Comparison of ENCODE assay signal across 8 cellular contexts in genomic region chr20:219290-220115, GRCh38. TPM values are rescaled to one million over a fixed set of nuclear protein-coding genes. Genes with fewer than 3 reads are reported as not detected.
DNase-seq lines count a peak whose midpoint lies in the region; ATAC-seq, FAIRE-seq and TF ChIP-seq lines count a peak whose summit lies in the region.

No MANE protein-coding gene starts in this region.

- no peak for TF ChIP-seq POLR2A in GM12878 (IDR thresholded peaks at IDR 0.05; ENCODE audit: low read depth, low read length)

- H3K27me3 ChIP-seq in MM.1S (replicated peaks; ENCODE audit: insufficient read depth, low read length) = no peaks in the 10 kb centered on the region
- no peaks in the 10 kb centered on the region for H3K27me3 ChIP-seq in GM12878 (replicated peaks in 1 of 2; ENCODE audit: control insufficient read depth in 2 of 2, insufficient read depth in 2 of 2, low read length in 1 of 2)
- peaks cover 6 to 49% of the 10 kb centered on the region in 2 experiments for H3K27me3 ChIP-seq in mesenchymal stem cell (ENCODE audit: control insufficient read depth in 1 of 2, insufficient read depth in 1 of 2, low read length in 2 of 2)

- DNase-seq in EL (peak; percentile 8), MM.1S (no peak), GM12878 (ENCODE audit: low read depth, low spot score) (no peak), mesenchymal stem cell (peak; percentile 26), ecto neural progenitor cell (ENCODE audit: low spot score) (no peak), HK-2 (ENCODE audit: unreplicated experiment) (no peak)
- DNase-seq in stimulated activated CD4-positive, alpha-beta T cell treated with anti-CD3 and anti-CD28 coated beads, Interleukin-4, amount 100 ng/mL, for 24 hours = no peak

- no peak overlapping the region for H2BK5ac ChIP-seq in mesenchymal stem cell (ENCODE audit: low read depth, low read length, poor library complexity, severe bottlenecking)

- intact Hi-C loops in GM12878 (cut with micrococcal nuclease; ENCODE audit: unreplicated experiment) = no loop called here

- SMC1A ChIA-PET in GM12878 (lab: Charles Lee; ENCODE audit: uncharacterized antibody, unreplicated experiment) = interaction anchor here (0.5 kb wide), 1 partner anchor 123 kb away, joined by 3 read pairs; no protein-coding TSS in a partner anchor

- POLR2A ChIA-PET in GM12878 (lab: Charles Lee) = no interaction called here

- H2AK5ac ChIP-seq in mesenchymal stem cell (ENCODE audit: low read length, severe bottlenecking) = no peak overlapping the region

- H3K4me1 ChIP-seq in MM.1S (ENCODE audit: low read length) (no peaks in the 10 kb centered on the region), GM12878 (ENCODE audit: control insufficient read depth, insufficient read depth, low read length) (no peaks in the 10 kb centered on the region), mesenchymal stem cell (ENCODE audit: control insufficient read depth, insufficient read depth, low read depth, low read length) (no peaks in the 10 kb centered on the region)

- H3K4me2 ChIP-seq in MM.1S (ENCODE audit: low read depth, low read length) = no peak overlapping the region
- no peak overlapping the region for H3K4me2 ChIP-seq in GM12878 (ENCODE audit: control insufficient read depth, insufficient read depth)
- H3K4me2 ChIP-seq in mesenchymal stem cell (ENCODE audit: low read length, poor library complexity, severe bottlenecking) = no peak overlapping the region

- no TSS peak for BruUV-seq in GM12878 (replicated peaks; lab: Mats Ljungman, UMichigan)

- no peak overlapping the region for H3K18ac ChIP-seq in mesenchymal stem cell (ENCODE audit: low read depth in 1 of 2, low read length in 2 of 2)

- no peaks in the 10 kb centered on the region for H3K9me2 ChIP-seq in MM.1S (replicated peaks; ENCODE audit: insufficient read depth, low read length)

- no peaks in the 10 kb centered on the region for H3K9me3 ChIP-seq in MM.1S (replicated peaks; ENCODE audit: insufficient read depth, low read length)
- H3K9me3 ChIP-seq in GM12878 (replicated peaks; ENCODE audit: control insufficient read depth, insufficient read depth, low read length) = no peaks in the 10 kb centered on the region
- no peaks in the 10 kb centered on the region for H3K9me3 ChIP-seq in mesenchymal stem cell (ENCODE audit: control insufficient read depth, low read length)

- CTCF ChIA-PET in GM12878 (lab: Yijun Ruan, JAX) = interaction anchor here (1.0 to 1.4 kb wide), 6 partner anchors 11 to 115 kb away, joined by 3 to 7 read pairs (median 4); no protein-coding TSS in a partner anchor

- TF ChIP-seq CTCF in MM.1S (IDR thresholded peaks at IDR 0.05; ENCODE audit: low read length) = peak; percentile 47
- TF ChIP-seq CTCF in GM12878 (IDR thresholded peaks at IDR 0.05 in 2 of 3, conservative IDR thresholded peaks at IDR 0.05 in 1 of 3; ENCODE audit: control insufficient read depth in 2 of 3, extremely low read depth in 1 of 3, insufficient read depth in 1 of 3, low read depth in 3 of 3, low read length in 3 of 3) = peak; percentile 26 to 34 (median 29); a peak in 4 of 6 replicates

- H3K79me2 ChIP-seq in MM.1S (ENCODE audit: low read length) (no peaks in the 10 kb centered on the region), GM12878 (ENCODE audit: control insufficient read depth, insufficient read depth, low read length) (no peaks in the 10 kb centered on the region)

- no peak overlapping the region for H4K8ac ChIP-seq in mesenchymal stem cell (ENCODE audit: low read length)

- RAD21 ChIA-PET in GM12878 (lab: Charles Lee; ENCODE audit: unreplicated experiment) = interaction anchor here (0.8 kb wide), 1 partner anchor 45 kb away, joined by 3 read pairs; no protein-coding TSS in a partner anchor

- H4K20me1 ChIP-seq in MM.1S (ENCODE audit: insufficient read depth, low read length) (no peaks in the 10 kb centered on the region), GM12878 (ENCODE audit: control insufficient read depth, insufficient read depth) (no peaks in the 10 kb centered on the region)

- H2BK12ac ChIP-seq in mesenchymal stem cell (ENCODE audit: low read length in 2 of 2) = no peak overlapping the region

- H2BK120ac ChIP-seq in mesenchymal stem cell (ENCODE audit: low read depth, low read length) = no peak overlapping the region

- in situ Hi-C loops in GM12878 (cut with MboI) = no loop called here

- no peak overlapping the region for H3K4me3 ChIP-seq in MM.1S (ENCODE audit: low read length)
- no peak overlapping the region for H3K4me3 ChIP-seq in GM12878
- no peak overlapping the region for H3K4me3 ChIP-seq in mesenchymal stem cell (ENCODE audit: insufficient read depth in 1 of 2, low read depth in 1 of 2, low read length in 2 of 2)

- ATAC-seq in GM12878 = peak; percentile 65
- no peak for ATAC-seq in HG02870 (IDR thresholded peaks at IDR 0.05; ENCODE audit: unreplicated experiment)

- peak; percentile 55 for TF ChIP-seq RAD21 in GM12878 (IDR thresholded peaks at IDR 0.05; ENCODE audit: insufficient read depth, low read depth, low read length)

- TF ChIP-seq EP300 in GM12878 (IDR thresholded peaks at IDR 0.05; ENCODE audit: borderline replicate concordance in 1 of 2, control insufficient read depth in 1 of 2, low read depth in 2 of 2, low read length in 2 of 2) = no peak

- H3K36me3 ChIP-seq in MM.1S (replicated peaks; ENCODE audit: insufficient read depth, low read length) = no peaks in the 10 kb centered on the region
- H3K36me3 ChIP-seq in GM12878 (ENCODE audit: control insufficient read depth in 2 of 2, insufficient read depth in 2 of 2, low read length in 1 of 2) = no peaks in the 10 kb centered on the region
- no peaks in the 10 kb centered on the region for H3K36me3 ChIP-seq in mesenchymal stem cell (ENCODE audit: control insufficient read depth in 1 of 2, insufficient read depth in 2 of 2, low read depth in 1 of 2, low read length in 2 of 2)

- no peak overlapping the region for H2BK15ac ChIP-seq in mesenchymal stem cell (ENCODE audit: low read depth, poor library complexity, severe bottlenecking)

- H4K91ac ChIP-seq in mesenchymal stem cell (ENCODE audit: low read length) = no peak overlapping the region

- no peak overlapping the region for H3K4ac ChIP-seq in mesenchymal stem cell (ENCODE audit: low read depth in 1 of 2, low read length in 2 of 2)

- WGBS in GM12878 (ENCODE audit: insufficient coverage, insufficient replicate concordance, low lambda C conversion rate, missing lambda C conversion rate) = 0% methylated on average over 1 of the region's 1 CpG
- WGBS in mesenchymal stem cell = 39% methylated on average over 1 of the region's 1 CpG

- H3K23ac ChIP-seq in mesenchymal stem cell (ENCODE audit: low read length in 2 of 2) = no peak overlapping the region

- H2AFZ ChIP-seq in MM.1S (ENCODE audit: low read length) = no peak overlapping the region
- no peak overlapping the region for H2AFZ ChIP-seq in GM12878 (ENCODE audit: control insufficient read depth, low read depth, low read length)
- no peak overlapping the region for H2AFZ ChIP-seq in mesenchymal stem cell (ENCODE audit: low read depth, low read length)

- H3K79me1 ChIP-seq in mesenchymal stem cell (replicated peaks; ENCODE audit: low read length, poor library complexity, severe bottlenecking) = no peaks in the 10 kb centered on the region

- no peak overlapping the region for H3K27ac ChIP-seq in MM.1S (ENCODE audit: low read length)
- H3K27ac ChIP-seq in GM12878 (ENCODE audit: control insufficient read depth, insufficient read depth) = no peak overlapping the region
- no peak overlapping the region for H3K27ac ChIP-seq in mesenchymal stem cell (ENCODE audit: low read length, poor library complexity, severe bottlenecking)

- FAIRE-seq in GM12878 (lab: Jason Lieb, UNC) = peak; percentile 56

- H3K14ac ChIP-seq in mesenchymal stem cell (ENCODE audit: low read length in 2 of 2) = no peak overlapping the region

- no peaks in the 10 kb centered on the region for H3F3A ChIP-seq in MM.1S (ENCODE audit: insufficient read depth, low read length)

- H3K9ac ChIP-seq in MM.1S (ENCODE audit: low read length) (no peak overlapping the region), GM12878 (ENCODE audit: control insufficient read depth, insufficient read depth, low read length) (no peak overlapping the region), mesenchymal stem cell (ENCODE audit: low read length) (no peak overlapping the region)

RNA-seq across cellular contexts. Expression of gene DEFB129, which starts 7.6 kb away (rescaled TPM):
- not detected in 2 replicates for total RNA-seq in GM12878 (2013; cell fraction: nucleolus; rRNA removed)
- total RNA-seq in GM12878 (2014; rRNA removed) = not detected in 2 replicates
- not detected in 2 replicates for total RNA-seq in GM12878 (2014; rRNA removed; fragmentation: Illumina TruSeq; extraction: Trizol)
- total RNA-seq in GM12878 (2021) = not detected in 2 replicates
- polyA plus RNA-seq in GM12878 (2011; ENCODE audit: low read depth) = not detected
- polyA plus RNA-seq in GM12878 (2011; rRNA removed) = not detected in 2 replicates
- polyA plus RNA-seq in GM12878 (2011; cell fraction: cytosol; rRNA removed) = not detected in 2 replicates
- not detected in 2 replicates for polyA plus RNA-seq in GM12878 (2011; cell fraction: nucleus; rRNA removed)
- polyA plus RNA-seq in GM12878 (2012) = not detected in 2 replicates
- not detected in 2 replicates for polyA plus RNA-seq in GM12878 (2014; fragmentation: Illumina TruSeq; extraction: Trizol)
- not detected for polyA plus RNA-seq in GM12878 (2014; fragmentation: Nextera tagmentation; extraction: Ambion mirVana)
- not detected in 2 replicates for polyA plus RNA-seq in GM12878 (2014; rRNA removed)
- not detected for polyA plus RNA-seq in GM12878 (2016; fragmentation: Nextera tagmentation; extraction: Ambion mirVana)
- polyA minus RNA-seq in GM12878 (2011; rRNA and poly(A)+ RNA removed) = not detected in 2 replicates
- not detected in 2 replicates for polyA minus RNA-seq in GM12878 (2011; cell fraction: cytosol; rRNA and poly(A)+ RNA removed)
- polyA minus RNA-seq in GM12878 (2011; cell fraction: nucleus; rRNA and poly(A)+ RNA removed) = not detected in 2 replicates
- not detected for polyA plus RNA-seq in mesenchymal stem cell (2013, experiment 1 of 2)
- not detected for polyA plus RNA-seq in mesenchymal stem cell (2013, experiment 2 of 2)

RNA-seq across cellular contexts. Expression of gene DEFB128, which starts 30.0 kb away (rescaled TPM):
- total RNA-seq in GM12878 (2013; cell fraction: nucleolus; rRNA removed) = not detected in 2 replicates
- not detected in 2 replicates for total RNA-seq in GM12878 (2014; rRNA removed)
- not detected in 2 replicates for total RNA-seq in GM12878 (2014; rRNA removed; fragmentation: Illumina TruSeq; extraction: Trizol)
- not detected in 2 replicates for total RNA-seq in GM12878 (2021)
- polyA plus RNA-seq in GM12878 (2011; ENCODE audit: low read depth) = not detected
- not detected in 2 replicates for polyA plus RNA-seq in GM12878 (2011; rRNA removed)
- polyA plus RNA-seq in GM12878 (2011; cell fraction: cytosol; rRNA removed) = not detected in 2 replicates
- not detected in 2 replicates for polyA plus RNA-seq in GM12878 (2011; cell fraction: nucleus; rRNA removed)
- polyA plus RNA-seq in GM12878 (2012) = not detected in 2 replicates
- polyA plus RNA-seq in GM12878 (2014; fragmentation: Illumina TruSeq; extraction: Trizol) = not detected in 2 replicates
- not detected for polyA plus RNA-seq in GM12878 (2014; fragmentation: Nextera tagmentation; extraction: Ambion mirVana)
- polyA plus RNA-seq in GM12878 (2014; rRNA removed) = not detected in 2 replicates
- not detected for polyA plus RNA-seq in GM12878 (2016; fragmentation: Nextera tagmentation; extraction: Ambion mirVana)
- polyA minus RNA-seq in GM12878 (2011; rRNA and poly(A)+ RNA removed) = not detected in 2 replicates
- not detected in 2 replicates for polyA minus RNA-seq in GM12878 (2011; cell fraction: cytosol; rRNA and poly(A)+ RNA removed)
- not detected in 2 replicates for polyA minus RNA-seq in GM12878 (2011; cell fraction: nucleus; rRNA and poly(A)+ RNA removed)
- polyA plus RNA-seq in mesenchymal stem cell (2013, experiment 1 of 2) = not detected
- polyA plus RNA-seq in mesenchymal stem cell (2013, experiment 2 of 2) = not detected

RNA-seq across cellular contexts. Expression of gene DEFB132, which starts 38.0 kb away (rescaled TPM):
- not detected in 2 replicates for total RNA-seq in GM12878 (2013; cell fraction: nucleolus; rRNA removed)
- not detected in 2 replicates for total RNA-seq in GM12878 (2014; rRNA removed)
- total RNA-seq in GM12878 (2014; rRNA removed; fragmentation: Illumina TruSeq; extraction: Trizol) = not detected in 2 replicates
- not detected in 2 replicates for total RNA-seq in GM12878 (2021)
- polyA plus RNA-seq in GM12878 (2011; ENCODE audit: low read depth) = not detected
- polyA plus RNA-seq in GM12878 (2011; rRNA removed) = not detected in 2 replicates
- polyA plus RNA-seq in GM12878 (2011; cell fraction: cytosol; rRNA removed) = not detected in 2 replicates
- not detected in 2 replicates for polyA plus RNA-seq in GM12878 (2011; cell fraction: nucleus; rRNA removed)
- not detected in 2 replicates for polyA plus RNA-seq in GM12878 (2012)
- polyA plus RNA-seq in GM12878 (2014; fragmentation: Illumina TruSeq; extraction: Trizol) = not detected in 2 replicates
- polyA plus RNA-seq in GM12878 (2014; fragmentation: Nextera tagmentation; extraction: Ambion mirVana) = not detected
- polyA plus RNA-seq in GM12878 (2014; rRNA removed) = not detected in 2 replicates
- not detected for polyA plus RNA-seq in GM12878 (2016; fragmentation: Nextera tagmentation; extraction: Ambion mirVana)
- polyA minus RNA-seq in GM12878 (2011; rRNA and poly(A)+ RNA removed) = not detected in 2 replicates
- polyA minus RNA-seq in GM12878 (2011; cell fraction: cytosol; rRNA and poly(A)+ RNA removed) = not detected in 2 replicates
- polyA minus RNA-seq in GM12878 (2011; cell fraction: nucleus; rRNA and poly(A)+ RNA removed) = not detected in 2 replicates
- polyA plus RNA-seq in mesenchymal stem cell (2013, experiment 1 of 2) = not detected
- not detected for polyA plus RNA-seq in mesenchymal stem cell (2013, experiment 2 of 2)

Comparison
In these comparisons a context has a peak if more than half of its experiments do, and no peak if none do; other contexts are left out.
1. DNase-seq: peak in EL (single experiment) and mesenchymal stem cell (single experiment); none in MM.1S (single experiment), GM12878 (single experiment), ecto neural progenitor cell (single experiment), stimulated activated CD4-positive, alpha-beta T cell treated with anti-CD3 and anti-CD28 coated beads, Interleukin-4, amount 100 ng/mL, for 24 hours (single experiment) and HK-2 (single experiment).